In genomic region chr10:33034931-33035330, GRCh38 we compare ENCODE assay signal across 4 cellular contexts.
"Had no signal": no experiment of that assay in that cellular context is flagged by ENCODE, and none has a peak within 500 bp of the region (broad histone marks: within the 10 kb centered on the region; RNA-seq: fewer than 3 reads in every experiment).

No MANE protein-coding gene starts in this region.

- H2AFZ ChIP-seq: GM23338 had no signal

- H3K4me2 ChIP-seq: GM23338 had no signal

- H3K4me3 Mint-ChIP-seq: GM23338, H9 had no signal

- ATAC-seq: GM23338 had no signal

- H3K27ac Mint-ChIP-seq: GM23338, H9 had no signal

- DNase-seq: H9, HCEC 1CT, IMR-90 had no signal

- H3K4me3 ChIP-seq: GM23338 had no signal
